ENCODE assay signal across 19 cellular contexts in genomic region chr10:92550924-92551323, GRCh38. TPM values are rescaled to one million over a fixed set of nuclear protein-coding genes. Genes with fewer than 3 reads are reported as not detected.
A peak's percentile ranks its signal among the peaks of the same experiment; 100 is the strongest.
DNase-seq lines count a peak whose midpoint lies in the region; ATAC-seq and TF ChIP-seq lines count a peak whose summit lies in the region.
"Had no signal": no experiment of that assay in that cellular context is flagged by ENCODE, and none has a peak within 500 bp of the region (broad histone marks: within the 10 kb centered on the region; RNA-seq: fewer than 3 reads in every experiment).

No MANE protein-coding gene starts in this region.

- TF ChIP-seq CTCF in C4-2B (conservative IDR thresholded peaks at IDR 0.05) (peak; percentile 12; the same call in 1 of the 2 replicates), LNCAP (IDR thresholded peaks at IDR 0.05) (peak; percentile 19; the same call in 1 of the 2 replicates), VCaP (conservative IDR thresholded peaks at IDR 0.05) (peak; percentile 48), fibroblast of villous mesenchyme (IDR thresholded peaks at IDR 0.05; ENCODE audit: insufficient read depth, low read depth, low read length) (peak; percentile 6), heart right ventricle (IDR thresholded peaks at IDR 0.05) (no peak)

- intact Hi-C loops in heart right ventricle (cut with DNase I), result no loop called here

- no peak for DNase-seq in fibroblast of villous mesenchyme (ENCODE audit: low read depth)
- no peak for DNase-seq in activated gamma-delta T cell treated with Interleukin-2 at 50 U/mL for 16 hours
- DNase-seq in heart right ventricle, result no peak
- DNase-seq: CD8-positive, alpha-beta memory T cell; GOT3; KG1; MM.1S; NCI-H1092 treated with DMSO at 0.1 percent for 48 hours; NCI-H1694; NCI-H446; NK-92 treated with Interleukin-12 subunit alpha and Interleukin-12 subunit beta, amount 100 ng/mL, for 24 hours; OCI-M1; SJCRH30 had no signal

- H3K4me3 ChIP-seq in fibroblast of villous mesenchyme (ENCODE audit: low read depth, low read length) (no peak overlapping the region), heart right ventricle (no peak overlapping the region)
- H3K4me3 ChIP-seq: BLaER1, SJCRH30 had no signal

- WGBS in heart right ventricle, 2 donors, result 63 to 68% methylated on average over 2 of the region's 2 CpGs

- no peaks in the 10 kb centered on the region for H3K27me3 ChIP-seq in heart right ventricle
- H3K27me3 ChIP-seq: BLaER1, SJCRH30 had no signal

- H3K9me3 ChIP-seq in heart right ventricle, result peaks cover 0 to 22% (median 8%) of the 10 kb centered on the region in 11 donors
- H3K9me3 ChIP-seq: SJCRH30 had no signal

- H3K27ac ChIP-seq in C4-2B (no peak overlapping the region), VCaP (peak overlapping the region; percentile 50), heart right ventricle (no peak overlapping the region)
- H3K27ac ChIP-seq: BLaER1, SJCRH30 had no signal

- no peaks in the 10 kb centered on the region for H3K4me1 ChIP-seq in heart right ventricle
- H3K4me1 ChIP-seq: BLaER1, SJCRH30 had no signal

- ATAC-seq in HG02970 (IDR thresholded peaks at IDR 0.05; ENCODE audit: low FRiP score, unreplicated experiment) (no peak), GM19351 (IDR thresholded peaks at IDR 0.05; ENCODE audit: unreplicated experiment) (no peak), heart right ventricle (no peak)

- H3K36me3 ChIP-seq in heart right ventricle, result peaks cover 0 to 61% (median 17%) of the 10 kb centered on the region in 9 donors

RNA-seq across cellular contexts. Expression of gene IDE, which starts 23.0 kb away (rescaled TPM):
- 41.6 and 56.6 TPM in 2 replicates for total RNA-seq in fibroblast of villous mesenchyme
- total RNA-seq in heart right ventricle, result 10 to 100 TPM; 41.8 to 58.5 (median 47.5) TPM
- polyA plus RNA-seq in heart right ventricle, result 10 to 100 TPM; 11.0 to 14.1 TPM

RNA-seq across cellular contexts. Expression of gene KIF11, which starts 42.0 kb away (rescaled TPM):
- total RNA-seq in fibroblast of villous mesenchyme (11.9 and 20.7 TPM in 2 replicates), heart right ventricle (1 to 10 TPM in 4 of 10 donors, under 1 TPM in 6; 0.30 to 4.4 (median 0.84) TPM)
- under 1 TPM; 0.20 to 0.29 TPM for polyA plus RNA-seq in heart right ventricle

Comparison
In these comparisons a context has a peak if more than half of its experiments do, and no peak if none do; other contexts are left out.
1. CTCF ChIP-seq: peak in C4-2B (single experiment), LNCAP (single experiment), VCaP (single experiment) and fibroblast of villous mesenchyme (single experiment); none in heart right ventricle (0 of 9).